Comparison of ENCODE assay signal across 15 cellular contexts in genomic region chr20:24206995-24207394, GRCh38.
"Had no signal": no experiment of that assay in that cellular context is flagged by ENCODE, and none has a peak within 500 bp of the region (broad histone marks: within the 10 kb centered on the region; RNA-seq: fewer than 3 reads in every experiment).

No MANE protein-coding gene starts in this region.

- H3K27ac ChIP-seq: breast epithelium, neutrophil, suprapubic skin had no signal

- H3K4me3 ChIP-seq: breast epithelium, smooth muscle cell, suprapubic skin had no signal

- H3K4me1 ChIP-seq: breast epithelium, suprapubic skin had no signal

- DNase-seq: activated CD4-positive, alpha-beta T cell treated with anti-CD3 and anti-CD28 coated beads, Interleukin-2, amount 10 ng/mL, durations not matched to agents 7 days and 5 days; activated CD8-positive, alpha-beta memory T cell treated with anti-CD3 and anti-CD28 coated beads, Interleukin-2, amount 50 U/mL, for 48 hours; activated naive CD8-positive, alpha-beta T cell treated with anti-CD3 and anti-CD28 coated beads for 36 hours; erythroblast; hypothalamus; kidney glomerular epithelial cell; left ventricle myocardium superior; naive thymus-derived CD8-positive, alpha-beta T cell; stimulated activated CD4-positive, alpha-beta T cell treated with anti-CD3 and anti-CD28 coated beads, Interleukin-4, amount 100 ng/mL, for 4 hours; stimulated activated CD8-positive, alpha-beta memory T cell treated with anti-CD3 and anti-CD28 coated beads, Interleukin-4, amount 100 ng/mL, for 48 hours; SW 1271 had no signal

- H3K9me3 ChIP-seq: breast epithelium, neutrophil, suprapubic skin had no signal

- ATAC-seq: left ventricle myocardium superior; naive thymus-derived CD8-positive, alpha-beta T cell had no signal

- H3K4me2 ChIP-seq: smooth muscle cell had no signal

- H3K36me3 ChIP-seq: breast epithelium, neutrophil, suprapubic skin had no signal
